ENCODE assay signal across 16 cellular contexts in the genomic region with DNA sequence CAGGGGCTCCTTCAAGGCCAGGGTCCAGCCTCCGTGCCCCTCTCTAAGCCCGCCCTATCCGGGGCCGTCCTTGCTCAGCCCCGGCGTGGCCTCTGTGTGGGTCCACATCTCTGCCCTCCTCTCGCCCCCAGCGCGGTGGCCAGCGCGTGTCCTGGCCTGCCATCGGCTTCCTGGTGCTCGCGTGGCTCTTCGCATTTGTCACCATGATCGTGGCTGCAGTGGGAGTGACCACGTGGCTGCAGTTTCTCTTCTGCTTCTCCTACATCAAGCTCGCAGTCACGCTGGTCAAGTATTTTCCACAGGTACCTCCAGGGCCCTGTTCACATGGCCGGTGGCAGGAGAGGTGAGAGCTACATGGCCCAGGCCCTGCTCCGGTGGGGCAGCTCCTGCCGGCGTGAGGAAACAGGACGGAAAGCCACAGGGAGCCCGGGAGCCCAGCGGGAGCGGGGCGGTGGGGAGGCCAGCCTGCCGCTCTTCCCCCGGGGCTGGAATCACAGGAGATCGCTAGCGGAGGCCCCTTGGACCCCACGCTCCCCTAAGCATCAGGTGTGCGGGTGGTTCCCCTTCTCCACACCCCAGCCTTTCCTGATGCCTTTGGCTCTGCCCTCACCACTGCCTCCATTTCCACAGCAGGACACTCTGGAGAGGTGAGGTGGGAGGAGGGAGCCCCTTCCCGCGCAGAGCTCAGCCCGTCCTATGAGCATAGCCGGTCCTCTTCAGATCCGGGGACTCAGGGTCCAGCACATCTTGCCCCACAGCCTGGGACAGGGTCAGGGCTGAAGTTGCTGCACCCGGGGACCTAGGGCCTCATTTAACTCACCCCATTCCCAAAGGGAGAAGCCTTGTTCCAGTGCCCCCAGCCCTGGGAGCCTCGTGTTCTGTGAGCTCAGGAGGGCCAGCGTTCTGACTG. TPM values are rescaled to one million over a fixed set of nuclear protein-coding genes. Genes with fewer than 3 reads are reported as not detected.
DNase-seq lines count a peak whose midpoint lies in the region; ATAC-seq, FAIRE-seq and TF ChIP-seq lines count a peak whose summit lies in the region.
"Had no signal": no experiment of that assay in that cellular context is flagged by ENCODE, and none has a peak within 500 bp of the region (broad histone marks: within the 10 kb centered on the region; RNA-seq: fewer than 3 reads in every experiment).

No MANE protein-coding gene starts in this region.

- H3K36me3 Mint-ChIP-seq in astrocyte (ENCODE audit: low read depth, unreplicated experiment) (peaks cover 3% of the 10 kb centered on the region), mesothelial cell of epicardium (peaks cover 2% of the 10 kb centered on the region)
- H3K36me3 Mint-ChIP-seq in stimulated activated effector memory CD8-positive, alpha-beta T cell treated with anti-CD3 and anti-CD28 coated beads, Interleukin-12 subunit alpha, Interleukin-12 subunit beta, amount 100 ng/mL, for 72 hours = peaks cover 6% of the 10 kb centered on the region
- H3K36me3 Mint-ChIP-seq: CD8-positive, alpha-beta T cell; WTC11 had no signal

- TF ChIP-seq CTCF in cardiac muscle cell (IDR thresholded peaks at IDR 0.05; ENCODE audit: low read depth, low read length) (no peak), astrocyte (IDR thresholded peaks at IDR 0.05; ENCODE audit: insufficient read depth, low read depth, low read length) (no peak), mesothelial cell of epicardium (IDR thresholded peaks at IDR 0.05; ENCODE audit: unreplicated experiment) (no peak), tibial artery (IDR thresholded peaks at IDR 0.05) (no peak), thyroid gland (IDR thresholded peaks at IDR 0.05) (no peak)

- H3K79me2 ChIP-seq in astrocyte (ENCODE audit: insufficient read depth, low read length) = peaks cover 2% of the 10 kb centered on the region

- ATAC-seq in left cardiac atrium (no peak), HG03039 (IDR thresholded peaks at IDR 0.05; ENCODE audit: unreplicated experiment) (no peak)
- no peak for ATAC-seq in stimulated activated effector memory CD8-positive, alpha-beta T cell treated with anti-CD3 and anti-CD28 coated beads, Interleukin-12 subunit alpha, Interleukin-12 subunit beta, amount 100 ng/mL, for 72 hours
- ATAC-seq: CD8-positive, alpha-beta T cell; GM23338; WTC11 had no signal

- H3K27me3 Mint-ChIP-seq in astrocyte (ENCODE audit: low read depth, unreplicated experiment) = no peaks in the 10 kb centered on the region
- H3K27me3 Mint-ChIP-seq in mesothelial cell of epicardium (ENCODE audit: low read depth) = no peaks in the 10 kb centered on the region

- H3K4me1 Mint-ChIP-seq in astrocyte (ENCODE audit: low read depth, unreplicated experiment) = peaks cover 6% of the 10 kb centered on the region
- H3K4me1 Mint-ChIP-seq in mesothelial cell of epicardium = peaks cover 8% of the 10 kb centered on the region
- no peaks in the 10 kb centered on the region for H3K4me1 Mint-ChIP-seq in stimulated activated effector memory CD8-positive, alpha-beta T cell treated with anti-CD3 and anti-CD28 coated beads, Interleukin-12 subunit alpha, Interleukin-12 subunit beta, amount 100 ng/mL, for 72 hours
- H3K4me1 Mint-ChIP-seq: WTC11 had no signal

- H2AFZ ChIP-seq in astrocyte (ENCODE audit: low read depth, low read length) = no peak overlapping the region
- H2AFZ ChIP-seq: GM23338 had no signal

- no peak overlapping the region for H3K9ac ChIP-seq in astrocyte (ENCODE audit: low read length)

- WGBS in thyroid gland, 2 donors = 88 to 92% methylated on average over 36 to 37 of the region's 42 CpGs

- intact Hi-C loops in left cardiac atrium (cut with DNase I) = no loop called here
- intact Hi-C loops in tibial artery (cut with DNase I; ENCODE audit: low total_unique reads) = no loop called here
- intact Hi-C loops in thyroid gland (cut with DNase I) = no loop called here

- H3K4me1 ChIP-seq in cardiac muscle cell (ENCODE audit: low read depth) = peaks cover 23% of the 10 kb centered on the region
- H3K4me1 ChIP-seq in astrocyte (ENCODE audit: insufficient read depth, low read length) = peaks cover 17% of the 10 kb centered on the region
- H3K4me1 ChIP-seq in tibial artery = peaks cover 0 to 32% (median 31%) of the 10 kb centered on the region in 4 donors
- peaks cover 0 to 11% of the 10 kb centered on the region in 2 donors for H3K4me1 ChIP-seq in thyroid gland

- no peaks in the 10 kb centered on the region for H3K36me3 ChIP-seq in cardiac muscle cell
- peaks cover 2% of the 10 kb centered on the region for H3K36me3 ChIP-seq in astrocyte (ENCODE audit: insufficient read depth, low read length)
- peaks cover under 1 to 37% (median 11%) of the 10 kb centered on the region in 3 donors for H3K36me3 ChIP-seq in tibial artery
- peaks cover under 1 to 3% of the 10 kb centered on the region in 2 donors for H3K36me3 ChIP-seq in thyroid gland

- no peaks in the 10 kb centered on the region for H3K27me3 ChIP-seq in cardiac muscle cell
- H3K27me3 ChIP-seq in astrocyte (ENCODE audit: insufficient read depth, low read length) = no peaks in the 10 kb centered on the region
- no peaks in the 10 kb centered on the region for H3K27me3 ChIP-seq in tibial artery
- H3K27me3 ChIP-seq in thyroid gland = no peaks in the 10 kb centered on the region
- H3K27me3 ChIP-seq: left lung had no signal

- H3K9me3 Mint-ChIP-seq in astrocyte (ENCODE audit: unreplicated experiment) (no peaks in the 10 kb centered on the region), mesothelial cell of epicardium (no peaks in the 10 kb centered on the region)
- no peaks in the 10 kb centered on the region for H3K9me3 Mint-ChIP-seq in stimulated activated effector memory CD8-positive, alpha-beta T cell treated with anti-CD3 and anti-CD28 coated beads, Interleukin-12 subunit alpha, Interleukin-12 subunit beta, amount 100 ng/mL, for 72 hours
- H3K9me3 Mint-ChIP-seq: CD8-positive, alpha-beta T cell; GM23338; WTC11 had no signal

- no peak for FAIRE-seq in astrocyte (lab: Jason Lieb, UNC)

- no peak for TF ChIP-seq POLR2A in thyroid gland (IDR thresholded peaks at IDR 0.05)

- no peak overlapping the region for H3K4me3 Mint-ChIP-seq in astrocyte (ENCODE audit: unreplicated experiment)
- no peak overlapping the region for H3K4me3 Mint-ChIP-seq in mesothelial cell of epicardium
- H3K4me3 Mint-ChIP-seq in stimulated activated effector memory CD8-positive, alpha-beta T cell treated with anti-CD3 and anti-CD28 coated beads, Interleukin-12 subunit alpha, Interleukin-12 subunit beta, amount 100 ng/mL, for 72 hours = no peak overlapping the region
- H3K4me3 Mint-ChIP-seq: CD8-positive, alpha-beta T cell; GM23338; WTC11 had no signal

- no peak overlapping the region for H3K4me3 ChIP-seq in cardiac muscle cell
- H3K4me3 ChIP-seq in astrocyte (ENCODE audit: insufficient read depth, low read depth, low read length) = no peak overlapping the region
- no peak overlapping the region for H3K4me3 ChIP-seq in tibial artery
- no peak overlapping the region for H3K4me3 ChIP-seq in thyroid gland (replicated peaks in 1 of 3)
- H3K4me3 ChIP-seq: GM23338, left lung had no signal

- DNase-seq in cardiac muscle cell (ENCODE audit: low read depth in 1 of 2, low spot score in 1 of 2) (no peak), left cardiac atrium (no peak), astrocyte (ENCODE audit: low read depth) (no peak), mesothelial cell of epicardium (ENCODE audit: low spot score in 2 of 2, unreplicated experiment in 2 of 2) (no peak), tibial artery (no peak), thyroid gland (no peak)
- no peak for DNase-seq in stimulated activated effector memory CD8-positive, alpha-beta T cell treated with anti-CD3 and anti-CD28 coated beads, Interleukin-12 subunit alpha, Interleukin-12 subunit beta, amount 100 ng/mL, for 72 hours (ENCODE audit: low spot score in 2 of 2)
- DNase-seq: activated gamma-delta T cell; CD8-positive, alpha-beta T cell; EL; NCI-H1048; NCI-H82 had no signal

- H4K20me1 ChIP-seq in astrocyte (ENCODE audit: insufficient read depth, low read length) = peaks cover 37% of the 10 kb centered on the region

- no peaks in the 10 kb centered on the region for H3K9me3 ChIP-seq in cardiac muscle cell (ENCODE audit: low read depth)
- no peaks in the 10 kb centered on the region for H3K9me3 ChIP-seq in astrocyte (ENCODE audit: insufficient read depth, low read depth, low read length)
- H3K9me3 ChIP-seq in tibial artery = no peaks in the 10 kb centered on the region
- H3K9me3 ChIP-seq in thyroid gland = no peaks in the 10 kb centered on the region
- H3K9me3 ChIP-seq: left lung had no signal

- H3K27ac ChIP-seq in cardiac muscle cell (peak overlapping the region; percentile 88), astrocyte (ENCODE audit: low read depth, low read length) (no peak overlapping the region), tibial artery (peak overlapping the region; percentile 85 to 89), thyroid gland (no peak overlapping the region)

- H3K4me2 ChIP-seq in astrocyte (ENCODE audit: low read length) = no peak overlapping the region
- H3K4me2 ChIP-seq: GM23338 had no signal

- H3K27ac Mint-ChIP-seq in astrocyte (ENCODE audit: unreplicated experiment) (peak overlapping the region; percentile 53), mesothelial cell of epicardium (peak overlapping the region; percentile 47)
- H3K27ac Mint-ChIP-seq in stimulated activated effector memory CD8-positive, alpha-beta T cell treated with anti-CD3 and anti-CD28 coated beads, Interleukin-12 subunit alpha, Interleukin-12 subunit beta, amount 100 ng/mL, for 72 hours = no peak overlapping the region
- H3K27ac Mint-ChIP-seq: CD8-positive, alpha-beta T cell; GM23338; WTC11 had no signal

RNA-seq across cellular contexts. Expression of gene TAX1BP3, which starts 10.2 kb away (rescaled TPM):
- total RNA-seq in cardiac muscle cell (141 and 232 TPM in 2 replicates), left cardiac atrium (100 to 1,000 TPM; 116 to 142 TPM), astrocyte (193 and 194 TPM in 2 replicates), mesothelial cell of epicardium (133 to 136 TPM (median 135 TPM) in 3 replicates), thyroid gland (100 to 1,000 TPM in 2 of 4 donors, 10 to 100 TPM in 2; 62.9 to 151 (median 120) TPM)
- polyA plus RNA-seq in cardiac muscle cell = 155 and 286 TPM in 2 replicates

RNA-seq across cellular contexts. Expression of gene EMC6, which starts 10.5 kb away (rescaled TPM):
- total RNA-seq in cardiac muscle cell (56.0 and 91.8 TPM in 2 replicates), left cardiac atrium (10 to 100 TPM; 51.8 to 51.9 TPM), astrocyte (49.7 and 52.2 TPM in 2 replicates), mesothelial cell of epicardium (33.1 to 36.5 TPM (median 33.6 TPM) in 3 replicates), thyroid gland (10 to 100 TPM in 2 of 4 donors, 1 to 10 TPM in 2; 4.1 to 17.3 (median 11.5) TPM)
- 154 and 165 TPM in 2 replicates for polyA plus RNA-seq in cardiac muscle cell

RNA-seq across cellular contexts. Expression of gene CTNS, which starts 21.6 kb away (rescaled TPM):
- total RNA-seq in cardiac muscle cell = 17.0 and 21.1 TPM in 2 replicates
- 13.5 and 17.8 TPM in 2 replicates for polyA plus RNA-seq in cardiac muscle cell
- 1 to 10 TPM; 8.3 to 9.6 TPM for total RNA-seq in left cardiac atrium
- total RNA-seq in astrocyte = 5.8 and 6.5 TPM in 2 replicates
- 11.1 to 13.4 TPM (median 12.0 TPM) in 3 replicates for total RNA-seq in mesothelial cell of epicardium
- total RNA-seq in thyroid gland = 10 to 100 TPM; 21.4 to 36.6 (median 28.6) TPM

RNA-seq across cellular contexts. Expression of gene SHPK, which starts 22.1 kb away (rescaled TPM):
- total RNA-seq in cardiac muscle cell (6.1 and 8.8 TPM in 2 replicates), left cardiac atrium (1 to 10 TPM; 4.6 to 6.1 TPM), astrocyte (6.8 and 7.8 TPM in 2 replicates), mesothelial cell of epicardium (17.6 to 19.3 TPM (median 18.9 TPM) in 3 replicates), thyroid gland (10 to 100 TPM; 16.1 to 18.4 (median 17.6) TPM)
- polyA plus RNA-seq in cardiac muscle cell = 3.6 and 5.0 TPM in 2 replicates

RNA-seq across cellular contexts. Expression of gene P2RX5, which starts 37.8 kb away (rescaled TPM):
- 0.09 and 0.46 TPM in 2 replicates for total RNA-seq in cardiac muscle cell
- polyA plus RNA-seq in cardiac muscle cell = 0.46 TPM in 1 of 2 replicates, not detected in the other
- 10 to 100 TPM in 1 of 2 donors, 1 to 10 TPM in 1; 7.7 to 13.5 TPM for total RNA-seq in left cardiac atrium
- total RNA-seq in astrocyte = 2.4 TPM in 2 replicates
- total RNA-seq in mesothelial cell of epicardium = 0.18 to 0.66 TPM (median 0.24 TPM) in 3 replicates
- total RNA-seq in thyroid gland = under 1 TPM in 1 of 4 donors, not detected in 3; 0.54 TPM

Comparison
In these comparisons a context has a peak if more than half of its experiments do, and no peak if none do; other contexts are left out.
1. H3K27ac ChIP-seq: peak in cardiac muscle cell (single experiment) and tibial artery (2 of 2); none in astrocyte (single experiment) and thyroid gland (0 of 3).